In the genomic region with DNA sequence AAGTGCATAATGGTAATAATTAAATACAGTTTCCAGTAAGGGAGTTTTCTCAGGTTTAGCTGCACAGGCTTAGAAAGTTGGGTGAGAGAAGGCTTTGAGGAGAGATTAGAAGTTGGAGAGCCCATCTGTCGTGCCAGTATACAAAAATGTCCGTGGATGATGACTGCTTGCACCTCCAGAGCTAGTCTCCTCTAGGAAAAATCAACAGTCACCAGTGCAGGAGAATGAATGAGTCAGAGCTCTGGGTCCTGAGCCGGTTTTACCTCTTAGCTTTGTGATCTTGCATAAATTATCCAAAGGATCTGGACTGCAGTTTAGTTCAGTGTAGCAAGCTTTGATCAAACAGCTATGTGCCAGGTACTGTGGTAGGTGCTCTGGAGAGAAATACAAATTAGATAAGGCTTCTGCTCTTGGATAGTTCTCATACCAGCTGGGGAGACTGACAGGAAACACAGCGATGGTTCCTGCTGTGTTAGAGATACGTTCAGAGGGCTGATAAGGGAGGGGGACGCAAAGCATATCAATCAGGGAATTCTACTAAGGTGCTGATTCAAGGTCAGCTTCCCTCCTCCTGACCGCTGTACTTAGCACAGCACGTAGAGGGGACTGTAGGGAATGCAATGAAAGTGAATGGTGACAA, we compare ENCODE assay signal across 9 cellular contexts.
DNase-seq lines count a peak whose midpoint lies in the region; ATAC-seq and TF ChIP-seq lines count a peak whose summit lies in the region.
"Had no signal": no experiment of that assay in that cellular context is flagged by ENCODE, and none has a peak within 500 bp of the region (broad histone marks: within the 10 kb centered on the region; RNA-seq: fewer than 3 reads in every experiment).

No MANE protein-coding gene starts in this region.

- no peaks in the 10 kb centered on the region for H3K36me3 Mint-ChIP-seq in immature natural killer cell
- H3K36me3 Mint-ChIP-seq: activated naive CD8-positive, alpha-beta T cell treated with anti-CD3 and anti-CD28 coated beads, Interleukin-2, amount 10 ng/mL, durations not matched to agents 7 days and 5 days had no signal

- peaks cover 2 to 25% (median 12%) of the 10 kb centered on the region in 3 donors for H3K27me3 Mint-ChIP-seq in immature natural killer cell (ENCODE audit: low read depth in 3 of 3)

- TF ChIP-seq CTCF in WERI-Rb-1 (IDR thresholded peaks at IDR 0.05; ENCODE audit: low read depth, low read length) (no peak), upper lobe of left lung (IDR thresholded peaks at IDR 0.05) (no peak), tibial nerve (IDR thresholded peaks at IDR 0.05) (no peak)

- peaks cover 0 to 3% (median 0%) of the 10 kb centered on the region in 6 donors for H3K9me3 Mint-ChIP-seq in immature natural killer cell
- H3K9me3 Mint-ChIP-seq: activated naive CD8-positive, alpha-beta T cell treated with anti-CD3 and anti-CD28 coated beads, Interleukin-2, amount 10 ng/mL, durations not matched to agents 7 days and 5 days had no signal

- H3K4me3 Mint-ChIP-seq in immature natural killer cell = no peak overlapping the region
- H3K4me3 Mint-ChIP-seq: activated naive CD8-positive, alpha-beta T cell treated with anti-CD3 and anti-CD28 coated beads, Interleukin-2, amount 10 ng/mL, durations not matched to agents 7 days and 5 days had no signal

- TF ChIP-seq POLR2A in upper lobe of left lung (IDR thresholded peaks at IDR 0.05) (no peak), tibial nerve (IDR thresholded peaks at IDR 0.05) (no peak)

- H3K4me1 ChIP-seq in upper lobe of left lung (peaks cover 17 to 53% (median 38%) of the 10 kb centered on the region in 4 donors), tibial nerve (peaks cover 0 to 64% (median 24%) of the 10 kb centered on the region in 4 donors)

- TF ChIP-seq EP300 in upper lobe of left lung (IDR thresholded peaks at IDR 0.05) = no peak
- no peak for TF ChIP-seq EP300 in tibial nerve (IDR thresholded peaks at IDR 0.05)

- H3K27me3 ChIP-seq in WERI-Rb-1 (ENCODE audit: insufficient read depth, low read depth, severe bottlenecking) (no peaks in the 10 kb centered on the region), upper lobe of left lung (no peaks in the 10 kb centered on the region), tibial nerve (no peaks in the 10 kb centered on the region)

- H3K4me1 Mint-ChIP-seq in immature natural killer cell = no peaks in the 10 kb centered on the region
- H3K4me1 Mint-ChIP-seq: activated naive CD8-positive, alpha-beta T cell treated with anti-CD3 and anti-CD28 coated beads, Interleukin-2, amount 10 ng/mL, durations not matched to agents 7 days and 5 days had no signal

- H3K9me3 ChIP-seq in WERI-Rb-1 (ENCODE audit: severe bottlenecking) (no peaks in the 10 kb centered on the region), upper lobe of left lung (no peaks in the 10 kb centered on the region), tibial nerve (no peaks in the 10 kb centered on the region)

- peak; percentile 51 to 75 for ATAC-seq in upper lobe of left lung (ENCODE audit: low FRiP score in 2 of 2)

- WGBS in upper lobe of left lung, 2 donors = 27 to 28% methylated on average over 7 to 8 of the region's 8 CpGs
- WGBS in tibial nerve, 2 donors = 36 to 49% methylated on average over 8 of the region's 8 CpGs

- DNase-seq in SHP77 (lab: John Stamatoyannopoulos, UW) (peak; percentile 24 to 49), SHP77 treated with DMSO at 0.1 percent for 48 hours (lab: John Stamatoyannopoulos, UW) (no peak), WERI-Rb-1 (peak; percentile 82), islet precursor cell (peak; percentile 93), upper lobe of left lung (peak in 1 of 2 donors; percentile 60), immature natural killer cell (no peak), tibial nerve (ENCODE audit: low spot score in 2 of 2) (no peak), NAMALWA (ENCODE audit: low spot score) (no peak)
- DNase-seq: activated naive CD8-positive, alpha-beta T cell treated with anti-CD3 and anti-CD28 coated beads, Interleukin-2, amount 10 ng/mL, durations not matched to agents 7 days and 5 days had no signal

- H3K4me3 ChIP-seq in WERI-Rb-1 (ENCODE audit: low read depth, low read length) (peak overlapping the region; percentile 39), upper lobe of left lung (no peak overlapping the region), tibial nerve (no peak overlapping the region)

- H3K36me3 ChIP-seq in WERI-Rb-1 (peaks cover 6% of the 10 kb centered on the region), upper lobe of left lung (no peaks in the 10 kb centered on the region), tibial nerve (peaks cover 0 to 3% (median 0%) of the 10 kb centered on the region in 3 donors)

- H3K27ac ChIP-seq in WERI-Rb-1 (peak overlapping the region; percentile 88), upper lobe of left lung (peak overlapping the region in 3 of 4 donors; percentile 41 to 66 (median 51)), tibial nerve (no peak overlapping the region)

- no peak overlapping the region for H3K27ac Mint-ChIP-seq in immature natural killer cell
- H3K27ac Mint-ChIP-seq: activated naive CD8-positive, alpha-beta T cell treated with anti-CD3 and anti-CD28 coated beads, Interleukin-2, amount 10 ng/mL, durations not matched to agents 7 days and 5 days had no signal

Comparison
In these comparisons a context has a peak if more than half of its experiments do, and no peak if none do; other contexts are left out.
1. DNase-seq: peak in SHP77 (2 of 2), WERI-Rb-1 (single experiment) and islet precursor cell (single experiment); none in SHP77 treated with DMSO at 0.1 percent for 48 hours (single experiment), immature natural killer cell (0 of 3), tibial nerve (0 of 2) and NAMALWA (single experiment).
2. H3K27ac ChIP-seq: peak in WERI-Rb-1 (single experiment) and upper lobe of left lung (3 of 4); none in tibial nerve (0 of 4).